ENCODE assay signal across 9 cellular contexts in the genomic region with DNA sequence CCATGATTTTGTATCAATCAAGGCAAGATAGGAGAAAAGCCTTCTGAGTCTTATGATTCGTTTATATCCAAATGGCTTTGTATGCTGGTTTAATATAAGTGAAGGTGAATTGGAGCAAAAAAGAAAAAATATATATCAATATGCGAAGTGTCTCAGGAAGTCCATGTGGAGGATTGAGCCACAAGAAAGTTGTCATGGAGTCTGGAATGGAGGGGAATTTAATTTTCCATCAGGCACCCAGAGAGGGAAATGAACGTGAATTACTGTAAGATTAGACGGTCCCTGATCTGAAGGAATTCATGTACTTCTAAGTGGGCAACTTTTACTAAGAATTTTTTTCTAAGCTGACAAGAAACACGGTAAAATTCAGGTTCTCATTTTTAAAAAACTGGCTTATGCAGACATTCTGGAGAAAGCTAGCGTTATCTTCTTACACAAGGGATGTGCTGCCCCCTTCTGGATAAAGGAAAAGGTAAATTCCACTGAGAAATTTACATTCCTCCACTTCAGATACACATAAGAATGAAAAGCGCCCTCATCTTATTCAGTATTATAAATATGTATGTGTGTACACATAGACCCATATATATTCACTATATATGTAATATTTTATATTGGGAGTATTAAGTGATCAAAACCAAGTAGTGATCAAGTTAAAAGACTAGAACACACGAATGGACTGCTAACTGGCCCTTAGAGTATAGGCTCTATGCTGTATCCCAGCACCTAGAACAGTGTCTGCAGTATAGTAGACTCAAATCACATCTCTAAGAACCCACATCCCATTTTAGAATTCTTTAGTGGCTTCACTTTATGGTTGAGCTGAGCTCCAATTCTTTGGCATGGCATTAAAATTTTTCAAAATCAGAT.
DNase-seq lines count a peak whose midpoint lies in the region; ATAC-seq and TF ChIP-seq lines count a peak whose summit lies in the region.
"Had no signal": no experiment of that assay in that cellular context is flagged by ENCODE, and none has a peak within 500 bp of the region (broad histone marks: within the 10 kb centered on the region; RNA-seq: fewer than 3 reads in every experiment).

No MANE protein-coding gene starts in this region.

- H3K27me3 Mint-ChIP-seq in T-helper 17 cell = no peaks in the 10 kb centered on the region

- H2AFZ ChIP-seq in parathyroid adenoma = peak overlapping the region; percentile 36

- H3K79me2 ChIP-seq in parathyroid adenoma = no peaks in the 10 kb centered on the region

- H3K27ac Mint-ChIP-seq in T-helper 17 cell = no peak overlapping the region

- H3K27me3 ChIP-seq in Peyer's patch (no peaks in the 10 kb centered on the region), parathyroid adenoma (ENCODE audit: control insufficient read depth, insufficient read depth, low read length) (no peaks in the 10 kb centered on the region)

- H3K9me3 ChIP-seq in Peyer's patch (no peaks in the 10 kb centered on the region), parathyroid adenoma (ENCODE audit: control insufficient read depth, low read length) (no peaks in the 10 kb centered on the region), T-helper 17 cell (ENCODE audit: control insufficient read depth, low read length, poor library complexity, severe bottlenecking) (no peaks in the 10 kb centered on the region)

- no peaks in the 10 kb centered on the region for H3K4me1 Mint-ChIP-seq in T-helper 17 cell

- H3K4me3 ChIP-seq in Peyer's patch (no peak overlapping the region), parathyroid adenoma (ENCODE audit: low read depth, low read length) (no peak overlapping the region)
- H3K4me3 ChIP-seq: skin epidermis had no signal

- no peaks in the 10 kb centered on the region for H3K4me1 ChIP-seq in Peyer's patch
- H3K4me1 ChIP-seq in parathyroid adenoma = no peaks in the 10 kb centered on the region

- H3K9ac ChIP-seq in parathyroid adenoma = no peak overlapping the region

- no peak overlapping the region for H3K4me2 ChIP-seq in parathyroid adenoma (ENCODE audit: low read length)

- no peaks in the 10 kb centered on the region for H3K36me3 Mint-ChIP-seq in T-helper 17 cell (ENCODE audit: low read depth)

- DNase-seq in CD1c-positive myeloid dendritic cell (ENCODE audit: extremely low spot score) (peak; percentile 37), HT1080 (ENCODE audit: low read depth) (peak; percentile 60), Peyer's patch (no peak), erythroblast (lab: John Stamatoyannopoulos, UW) (peak; percentile 55 to 70), T-helper 17 cell (no peak)
- DNase-seq in activated T-cell treated with anti-CD3 and anti-CD28 coated beads, Interleukin-2, amount 50 U/mL, for 48 hours = no peak

- TF ChIP-seq CTCF in Peyer's patch (IDR thresholded peaks at IDR 0.05) (peak in 4 of 6 experiments; percentile 35 to 69 (median 66)), parathyroid adenoma (IDR thresholded peaks at IDR 0.05) (peak; percentile 36)

- H3K36me3 ChIP-seq in Peyer's patch (no peaks in the 10 kb centered on the region), parathyroid adenoma (ENCODE audit: control insufficient read depth, insufficient read depth, low read length) (no peaks in the 10 kb centered on the region)

- no peak overlapping the region for H3K4me3 Mint-ChIP-seq in T-helper 17 cell

- TF ChIP-seq POLR2A in Peyer's patch (IDR thresholded peaks at IDR 0.05) = no peak
- TF ChIP-seq POLR2A in erythroblast (IDR thresholded peaks at IDR 0.05; ENCODE audit: low read length) = no peak

- ATAC-seq in GM19043 (IDR thresholded peaks at IDR 0.05; ENCODE audit: low read depth, unreplicated experiment) (peak; percentile 55), T-helper 17 cell (no peak)

- H3K27ac ChIP-seq in Peyer's patch (no peak overlapping the region), parathyroid adenoma (no peak overlapping the region)
- H3K27ac ChIP-seq: skin epidermis had no signal

Comparison
In these comparisons a context has a peak if more than half of its experiments do, and no peak if none do; other contexts are left out.
1. DNase-seq: peak in CD1c-positive myeloid dendritic cell (single experiment), HT1080 (single experiment) and erythroblast (2 of 2); none in Peyer's patch (0 of 3), activated T-cell treated with anti-CD3 and anti-CD28 coated beads, Interleukin-2, amount 50 U/mL, for 48 hours (0 of 2) and T-helper 17 cell (0 of 3).